ENCODE assay signal across 8 cellular contexts in genomic region chr12:30795660-30796507, GRCh38. TPM values are rescaled to one million over a fixed set of nuclear protein-coding genes. Genes with fewer than 3 reads are reported as not detected.
A peak's percentile ranks its signal among the peaks of the same experiment; 100 is the strongest.
DNase-seq lines count a peak whose midpoint lies in the region; ATAC-seq and TF ChIP-seq lines count a peak whose summit lies in the region.

No MANE protein-coding gene starts in this region.

- H3K4me1 Mint-ChIP-seq in Caco-2 (ENCODE audit: low read depth, unreplicated experiment), result peaks cover 23% of the 10 kb centered on the region

- no TSS peak for BruUV-seq in Caco-2 (replicated peaks; lab: Mats Ljungman, UMichigan)
- TSS peak; percentile 61 for BruUV-seq in mammary epithelial cell (replicated peaks; lab: Mats Ljungman, UMichigan)

- H3K36me3 Mint-ChIP-seq in Caco-2 (ENCODE audit: insufficient read depth, unreplicated experiment), result no peaks in the 10 kb centered on the region

- peaks cover 31% of the 10 kb centered on the region for H3K4me1 ChIP-seq in Caco-2
- H3K4me1 ChIP-seq in mammary epithelial cell (ENCODE audit: insufficient read depth, low read length), result peaks cover 47% of the 10 kb centered on the region

- ATAC-seq in GM19455 (IDR thresholded peaks at IDR 0.05; ENCODE audit: unreplicated experiment) (peak; percentile 71), HG03521 (IDR thresholded peaks at IDR 0.05; ENCODE audit: unreplicated experiment) (peak; percentile 85)

- intact Hi-C loops in Caco-2 (cut with micrococcal nuclease; ENCODE audit: unreplicated experiment) (loop anchor here (1.0 to 10.0 kb wide), 4 partner anchors 33 to 291 kb away; partner anchors contain the start of gene IPO8), mammary epithelial cell (cut with micrococcal nuclease) (loop anchor here (1.0 to 2.0 kb wide), 4 partner anchors 41 to 379 kb away; partner anchors contain the start of gene IPO8)

- POLR2A ChIA-PET in Caco-2 (lab: Charles Lee), result interaction anchor here (0.6 kb wide), 1 partner anchor 49 kb away, joined by 6 read pairs; no protein-coding TSS in a partner anchor

- no peak for TF ChIP-seq CTCF in Caco-2 (IDR thresholded peaks at IDR 0.05; ENCODE audit: insufficient read depth in 1 of 2, low read depth in 1 of 2, low read length in 1 of 2, severe bottlenecking in 1 of 2, unreplicated experiment in 1 of 2)
- TF ChIP-seq CTCF in mammary epithelial cell (conservative IDR thresholded peaks at IDR 0.05 in 1 of 2, IDR thresholded peaks at IDR 0.05 in 1 of 2; ENCODE audit: extremely low read depth in 1 of 2, insufficient read depth in 1 of 2, low read depth in 1 of 2, low read length in 2 of 2), result peak in 1 of 2 donors; percentile 11

- DNase-seq in Caco-2, result peak; percentile 75 to 76
- peak in 3 of 5 donors; percentile 10 to 67 (median 12) for DNase-seq in T-helper 1 cell
- peak; percentile 72 for DNase-seq in mammary epithelial cell
- DNase-seq in islet precursor cell, result peak; percentile 95
- DNase-seq in stimulated activated CD4-positive, alpha-beta T cell treated with anti-CD3 and anti-CD28 coated beads, Interleukin-12 subunit alpha, Interleukin-12 subunit beta, amount 100 ng/mL, for 4 hours, result peak; percentile 31
- no peak for DNase-seq in NCI-H82 (lab: John Stamatoyannopoulos, UW)

- H3K79me2 ChIP-seq in mammary epithelial cell (ENCODE audit: insufficient read depth, low read length), result peaks cover 5% of the 10 kb centered on the region

- H3K4me3 Mint-ChIP-seq in Caco-2 (ENCODE audit: unreplicated experiment), result peak overlapping the region; percentile 80

- WGBS in mammary epithelial cell (ENCODE audit: low coverage, missing lambda C conversion rate), result 3% methylated on average over 20 of the region's 70 CpGs

- H2AFZ ChIP-seq in mammary epithelial cell (ENCODE audit: low read depth, low read length), result peak overlapping the region; percentile 90

- H3K4me2 ChIP-seq in mammary epithelial cell (ENCODE audit: insufficient read depth, low read depth, low read length), result peak overlapping the region; percentile 99

- no peaks in the 10 kb centered on the region for H3K9me3 Mint-ChIP-seq in Caco-2 (ENCODE audit: unreplicated experiment)

- no peak overlapping the region for H3K27ac Mint-ChIP-seq in Caco-2 (ENCODE audit: unreplicated experiment)

- no peaks in the 10 kb centered on the region for H3K36me3 ChIP-seq in Caco-2 (ENCODE audit: control insufficient read depth, insufficient read depth, low read length)
- peaks cover 13% of the 10 kb centered on the region for H3K36me3 ChIP-seq in mammary epithelial cell (ENCODE audit: insufficient read depth, low read length)

- peaks cover 3% of the 10 kb centered on the region for H3K27me3 Mint-ChIP-seq in Caco-2 (ENCODE audit: insufficient read depth, unreplicated experiment)

- in situ Hi-C loops in mammary epithelial cell (cut with MboI; ENCODE audit: low sequenced_read_pairs in 2 of 2), result no loop called here

- peak overlapping the region; percentile 60 for H3K9ac ChIP-seq in mammary epithelial cell (ENCODE audit: insufficient read depth, low read length)

- H3K4me3 ChIP-seq in Caco-2 (ENCODE audit: low read depth, low read length) (peak overlapping the region; percentile 75), mammary epithelial cell (replicated peaks in 1 of 3; ENCODE audit: insufficient read depth in 1 of 3, low read depth in 2 of 3, low read length in 3 of 3) (peak overlapping the region; percentile 66 to 76 (median 72))

- H3K27me3 ChIP-seq in Caco-2 (replicated peaks; ENCODE audit: control insufficient read depth, insufficient read depth, low read length) (no peaks in the 10 kb centered on the region), mammary epithelial cell (ENCODE audit: insufficient read depth, low read length) (no peaks in the 10 kb centered on the region)

- no peaks in the 10 kb centered on the region for H4K20me1 ChIP-seq in mammary epithelial cell (ENCODE audit: insufficient read depth, low read length)

- H3K9me3 ChIP-seq in Caco-2, result no peaks in the 10 kb centered on the region
- H3K9me3 ChIP-seq in mammary epithelial cell (replicated peaks; ENCODE audit: insufficient read depth, low read length), result no peaks in the 10 kb centered on the region

- H3K27ac ChIP-seq in mammary epithelial cell (ENCODE audit: insufficient read depth, low read depth, low read length), result peak overlapping the region; percentile 77

- dilution Hi-C loops in mammary epithelial cell (cut with HindIII; ENCODE audit: low sequenced_read_pairs), result no loop called here

- CTCF ChIA-PET in Caco-2 (lab: Charles Lee) (interaction anchor here (0.7 to 1.9 kb wide), 4 partner anchors 41 to 635 kb away, joined by 3 to 21 read pairs (median 6); partner anchors contain the start of genes CAPRIN2 and IPO8), mammary epithelial cell (lab: Charles Lee; ENCODE audit: low non-redundant PET) (interaction anchor here (0.5 to 0.9 kb wide), 3 partner anchors 116 to 551 kb away, joined by 3 to 4 read pairs (median 4); no protein-coding TSS in a partner anchor)

RNA-seq across cellular contexts. Expression of gene CAPRIN2, which starts 41.1 kb away (rescaled TPM):
- total RNA-seq in Caco-2 (2022) (19.6 and 21.7 TPM in 2 replicates), mammary epithelial cell (10 to 100 TPM; 17.2 to 38.0 TPM)
- polyA plus RNA-seq in mammary epithelial cell, result 10.7 TPM
- 1.7 TPM for polyA minus RNA-seq in mammary epithelial cell
